ENCODE assay signal across 8 cellular contexts in the genomic region with DNA sequence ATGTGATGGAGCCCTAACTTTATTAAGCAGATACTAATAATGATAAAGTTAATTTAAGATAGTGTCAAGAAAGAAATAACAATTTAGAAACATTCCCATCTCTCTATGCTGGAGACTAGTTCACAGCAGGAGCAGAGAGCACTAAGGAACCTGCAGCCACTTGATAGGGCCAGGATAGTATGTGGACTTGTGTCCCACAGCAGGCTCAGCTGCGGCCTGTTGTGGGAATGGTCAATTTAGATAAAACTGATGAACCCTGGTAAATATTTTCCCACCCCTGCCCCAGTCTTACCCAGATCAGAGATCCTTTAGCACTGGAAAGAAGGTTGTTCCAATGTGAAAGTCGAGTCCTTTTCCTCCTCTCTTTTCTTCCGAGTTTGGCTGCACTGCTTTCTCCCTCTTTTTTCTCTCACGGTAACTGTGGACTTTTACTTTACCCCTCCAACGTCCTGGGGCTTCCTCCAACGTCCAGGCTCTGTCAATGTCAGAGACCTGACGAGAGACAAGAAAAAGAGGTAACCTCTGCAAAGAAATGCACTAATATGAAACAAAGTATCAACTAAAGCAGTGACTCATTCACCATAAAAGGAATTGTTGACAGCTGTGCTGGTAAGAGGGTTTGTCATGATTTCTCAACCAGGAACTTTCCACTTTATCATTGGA. TPM values are rescaled to one million over a fixed set of nuclear protein-coding genes. Genes with fewer than 3 reads are reported as not detected.
A peak's percentile ranks its signal among the peaks of the same experiment; 100 is the strongest.
DNase-seq lines count a peak whose midpoint lies in the region; ATAC-seq, FAIRE-seq and TF ChIP-seq lines count a peak whose summit lies in the region.

A gene with protein sequence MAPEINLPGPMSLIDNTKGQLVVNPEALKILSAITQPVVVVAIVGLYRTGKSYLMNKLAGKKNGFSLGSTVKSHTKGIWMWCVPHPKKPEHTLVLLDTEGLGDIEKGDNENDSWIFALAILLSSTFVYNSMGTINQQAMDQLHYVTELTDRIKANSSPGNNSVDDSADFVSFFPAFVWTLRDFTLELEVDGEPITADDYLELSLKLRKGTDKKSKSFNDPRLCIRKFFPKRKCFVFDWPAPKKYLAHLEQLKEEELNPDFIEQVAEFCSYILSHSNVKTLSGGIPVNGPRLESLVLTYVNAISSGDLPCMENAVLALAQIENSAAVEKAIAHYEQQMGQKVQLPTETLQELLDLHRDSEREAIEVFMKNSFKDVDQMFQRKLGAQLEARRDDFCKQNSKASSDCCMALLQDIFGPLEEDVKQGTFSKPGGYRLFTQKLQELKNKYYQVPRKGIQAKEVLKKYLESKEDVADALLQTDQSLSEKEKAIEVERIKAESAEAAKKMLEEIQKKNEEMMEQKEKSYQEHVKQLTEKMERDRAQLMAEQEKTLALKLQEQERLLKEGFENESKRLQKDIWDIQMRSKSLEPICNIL (minus strand): TSS at position 544 of the 663 bp plus-strand sequence. CDS start 4,148 bp downstream, outside the sequence.

- H3K79me1 ChIP-seq in IMR-90 (ENCODE audit: low read depth in 1 of 2, low read length in 2 of 2): no peaks in the 10 kb centered on the region

- peak within 1 kb of the TSS; percentile 84; the same call in 2 of the 3 replicates for H2BK15ac ChIP-seq in IMR-90 (ENCODE audit: low read depth, low read length)

- no peak for TF ChIP-seq POLR2A in IMR-90 (IDR thresholded peaks at IDR 0.05; ENCODE audit: low read depth, low read length)

- H2AK9ac ChIP-seq in IMR-90 (replicated peaks; ENCODE audit: low read depth, low read length, poor library complexity): no peak within 1 kb of the TSS

- H3K9me1 ChIP-seq in IMR-90 (ENCODE audit: insufficient read depth, low read length): no peaks in the 10 kb centered on the region

- peaks cover 5% of the 10 kb centered on the region; the same call in 1 of the 2 replicates for H3K36me3 ChIP-seq in IMR-90 (ENCODE audit: control insufficient read depth, insufficient read depth, low read length)
- H3K36me3 ChIP-seq in pancreas: no peaks in the 10 kb centered on the region

- H3K27me3 ChIP-seq in IMR-90 (ENCODE audit: control insufficient read depth, insufficient read depth, low read length) (no peaks in the 10 kb centered on the region), pancreas (no peaks in the 10 kb centered on the region)

- H2BK5ac ChIP-seq in IMR-90 (ENCODE audit: low read depth, low read length, poor library complexity, severe bottlenecking): peak within 1 kb of the TSS; percentile 66

- CTCF ChIA-PET in GM10248 (lab: Yijun Ruan, JAX) (interaction anchor here (1.2 to 1.5 kb wide), 5 partner anchors 8 to 111 kb away, joined by 3 to 5 read pairs (median 3); a partner anchor contains a TSS), IMR-90 (lab: Yijun Ruan, JAX) (no interaction called here)

- intact Hi-C loops in IMR-90 (cut with micrococcal nuclease): no loop called here
- intact Hi-C loops in pancreas (cut with DNase I): no loop called here

- peak within 1 kb of the TSS; percentile 91 for H2AK5ac ChIP-seq in IMR-90 (ENCODE audit: low read depth, low read length)

- H3K9ac ChIP-seq in IMR-90 (ENCODE audit: low read depth, low read length): peak within 1 kb of the TSS; percentile 39

- peak within 1 kb of the TSS in 1 of 2 experiments; percentile 87; a peak in 2 of 4 replicates for H4K8ac ChIP-seq in IMR-90 (ENCODE audit: low read depth in 2 of 2, low read length in 2 of 2)

- no CpG with 5 or more reads among the region's 7 CpGs for WGBS in IMR-90 (ENCODE audit: extremely low coverage in 2 of 2, insufficient read length in 1 of 2), 2 experiments
- WGBS in pancreas, 2 donors: 37 to 38% methylated on average over 7 of the region's 7 CpGs

- in situ Hi-C loops in IMR-90 (cut with MboI; ENCODE audit: low sequenced_read_pairs): no loop called here

- peak within 1 kb of the TSS; percentile 89 for H3K4me2 ChIP-seq in IMR-90 (ENCODE audit: low read depth, low read length)

- TSS peak; percentile 61 for BruUV-seq in IMR-90 (replicated peaks; lab: Mats Ljungman, UMichigan)

- H3K23ac ChIP-seq in IMR-90 (ENCODE audit: low read depth, low read length): peak within 1 kb of the TSS; percentile 44; the same call in 1 of the 2 replicates

- no peak for FAIRE-seq in pancreas (lab: Jason Lieb, UNC)

- H2BK20ac ChIP-seq in IMR-90 (ENCODE audit: low read depth, low read length): peak within 1 kb of the TSS; percentile 60

- H4K91ac ChIP-seq in IMR-90 (ENCODE audit: insufficient read depth, low read depth, low read length): peak within 1 kb of the TSS; percentile 58

- H4K20me1 ChIP-seq in IMR-90 (ENCODE audit: insufficient read depth, low read length): no peaks in the 10 kb centered on the region

- H3K4ac ChIP-seq in IMR-90 (ENCODE audit: low read depth, low read length): peak within 1 kb of the TSS; percentile 72

- ATAC-seq in GM21717 (IDR thresholded peaks at IDR 0.05; ENCODE audit: unreplicated experiment) (peak; percentile 68), IMR-90 (ENCODE audit: low read depth) (peak; percentile 90), pancreas (peak; percentile 80 to 92 (median 85))

- H4K5ac ChIP-seq in IMR-90 (ENCODE audit: low read depth, low read length): peak within 1 kb of the TSS; percentile 91

- no peak for TF ChIP-seq CTCF in GM10248 (IDR thresholded peaks at IDR 0.05; ENCODE audit: control extremely low read depth, extremely low read depth, low read depth, missing control alignments)
- TF ChIP-seq CTCF in IMR-90 (conservative IDR thresholded peaks at IDR 0.05; ENCODE audit: low read depth, low read length): no peak
- no peak for TF ChIP-seq CTCF in fibroblast of the aortic adventitia (IDR thresholded peaks at IDR 0.05; ENCODE audit: insufficient read depth, low read length)
- TF ChIP-seq CTCF in pancreas (IDR thresholded peaks at IDR 0.05): no peak

- peak within 1 kb of the TSS; percentile 90 for H2BK120ac ChIP-seq in IMR-90 (ENCODE audit: low read depth, low read length)

- H3K4me3 ChIP-seq in IMR-90 (ENCODE audit: insufficient read depth, low read depth, low read length) (peak within 1 kb of the TSS; percentile 30), fibroblast of the aortic adventitia (ENCODE audit: low read depth, low read length) (peak within 1 kb of the TSS; percentile 60), pancreas (peak within 1 kb of the TSS in 2 of 4 donors; percentile 17 to 39)

- POLR2A ChIA-PET in GM10248 (lab: Yijun Ruan, JAX) (interaction anchor here (0.6 kb wide), 1 partner anchor 126 kb away, joined by 11 read pairs; no protein-coding TSS in a partner anchor), IMR-90 (lab: Charles Lee; ENCODE audit: unreplicated experiment) (interaction anchor here (1.2 kb wide), 1 partner anchor 61 kb away, joined by 3 read pairs; a partner anchor contains a TSS)

- TF ChIP-seq RAD21 in IMR-90 (IDR thresholded peaks at IDR 0.05; ENCODE audit: low read length): no peak

- H3K56ac ChIP-seq in IMR-90 (ENCODE audit: extremely low read depth, insufficient read depth, low read length): peak within 1 kb of the TSS; percentile 39; the same call in 1 of the 2 replicates

- H3K27ac ChIP-seq in IMR-90 (ENCODE audit: insufficient read depth, low read length) (peak within 1 kb of the TSS; percentile 95), pancreas (peak within 1 kb of the TSS in 2 of 4 donors; percentile 53 to 80)

- DNase-seq in GM10248 (ENCODE audit: extremely low spot score) (peak; percentile 58), IMR-90 (peak; percentile 85), fibroblast of the aortic adventitia (ENCODE audit: low read depth) (peak; percentile 77), pancreas (no peak), COLO668 (lab: John Stamatoyannopoulos, UW; ENCODE audit: unreplicated experiment) (no peak), middle frontal gyrus (ENCODE audit: extremely low spot score, low spot score) (no peak)
- peak; percentile 63 for DNase-seq in activated CD8-positive, alpha-beta memory T cell treated with anti-CD3 and anti-CD28 coated beads, Interleukin-2, amount 50 U/mL, for 48 hours

- H3K18ac ChIP-seq in IMR-90 (ENCODE audit: low read depth, low read length): peak within 1 kb of the TSS; percentile 91

- H3K14ac ChIP-seq in IMR-90 (replicated peaks; ENCODE audit: low read depth, low read length): peak within 1 kb of the TSS; percentile 89

- dilution Hi-C loops in IMR-90 (cut with HindIII; ENCODE audit: low sequenced_read_pairs, unreplicated experiment): no loop called here

- H2AFZ ChIP-seq in IMR-90 (replicated peaks; ENCODE audit: low read length, poor library complexity): peak within 1 kb of the TSS; percentile 84

- H3K4me1 ChIP-seq in IMR-90 (ENCODE audit: control insufficient read depth, insufficient read depth, low read length) (peaks cover 4% of the 10 kb centered on the region), pancreas (peaks cover 0 to 17% (median 7%) of the 10 kb centered on the region in 3 donors)

- no peaks in the 10 kb centered on the region for H3K9me3 ChIP-seq in IMR-90 (ENCODE audit: control insufficient read depth, insufficient read depth, low read length)
- H3K9me3 ChIP-seq in pancreas: no peaks in the 10 kb centered on the region

TF ChIP-seq in IMR-90, 13 proteins besides CTCF, POLR2A, EP300 and RAD21:
- TF ChIP-seq, protein P1, sequence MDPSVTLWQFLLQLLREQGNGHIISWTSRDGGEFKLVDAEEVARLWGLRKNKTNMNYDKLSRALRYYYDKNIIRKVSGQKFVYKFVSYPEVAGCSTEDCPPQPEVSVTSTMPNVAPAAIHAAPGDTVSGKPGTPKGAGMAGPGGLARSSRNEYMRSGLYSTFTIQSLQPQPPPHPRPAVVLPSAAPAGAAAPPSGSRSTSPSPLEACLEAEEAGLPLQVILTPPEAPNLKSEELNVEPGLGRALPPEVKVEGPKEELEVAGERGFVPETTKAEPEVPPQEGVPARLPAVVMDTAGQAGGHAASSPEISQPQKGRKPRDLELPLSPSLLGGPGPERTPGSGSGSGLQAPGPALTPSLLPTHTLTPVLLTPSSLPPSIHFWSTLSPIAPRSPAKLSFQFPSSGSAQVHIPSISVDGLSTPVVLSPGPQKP (IDR thresholded peaks at IDR 0.05; ENCODE audit: borderline replicate concordance, low read depth, low read length): no peak
- TF ChIP-seq CEBPB (IDR thresholded peaks at IDR 0.05; ENCODE audit: low read depth, low read length): peak; percentile 81
- peak; percentile 67; the same call in 1 of the 2 replicates for TF ChIP-seq FOS (IDR thresholded peaks at IDR 0.05; ENCODE audit: low read depth, low read length)
- no peak for TF ChIP-seq CHD1 (IDR thresholded peaks at IDR 0.05; ENCODE audit: low read depth, low read length)

RNA-seq across cellular contexts. Expression of the gene that starts here (rescaled TPM):
- total RNA-seq in IMR-90 (2012; rRNA removed) (12.8 and 17.7 TPM in 2 replicates), fibroblast of the aortic adventitia (ENCODE audit: low replicate concordance) (19.8 and 75.5 TPM in 2 replicates), pancreas (10 to 100 TPM in 2 of 6 donors, 1 to 10 TPM in 4; 2.4 to 17.0 (median 3.6) TPM)
- polyA plus RNA-seq in IMR-90 (2012; rRNA removed) (6.7 and 8.2 TPM in 2 replicates), pancreas (10 to 100 TPM; 13.5 to 19.5 TPM)
- polyA plus RNA-seq in IMR-90 (2012; cell fraction: cytosol; rRNA removed): 4.1 and 4.5 TPM in 2 replicates
- 2.2 and 10.3 TPM in 2 replicates for polyA plus RNA-seq in IMR-90 (2012; cell fraction: nucleus; rRNA removed; ENCODE audit: low replicate concordance)

Comparison
In these comparisons a context has a peak if more than half of its experiments do, and no peak if none do; other contexts are left out.
1. DNase-seq: peak in GM10248 (single experiment), IMR-90 (single experiment), activated CD8-positive, alpha-beta memory T cell treated with anti-CD3 and anti-CD28 coated beads, Interleukin-2, amount 50 U/mL, for 48 hours (single experiment) and fibroblast of the aortic adventitia (single experiment); none in pancreas (0 of 6), COLO668 (single experiment) and middle frontal gyrus (single experiment).
2. Peak in every context shown above with its lines, with median percentiles within 50 percentile points of each other: ATAC-seq.